ENCODE assay signal across 19 cellular contexts in genomic region chr3:161672478-161672877, GRCh38.
DNase-seq lines count a peak whose midpoint lies in the region; ATAC-seq and TF ChIP-seq lines count a peak whose summit lies in the region.
"Had no signal": no experiment of that assay in that cellular context is flagged by ENCODE, and none has a peak within 500 bp of the region (broad histone marks: within the 10 kb centered on the region; RNA-seq: fewer than 3 reads in every experiment).

No MANE protein-coding gene starts in this region.

- no peak overlapping the region for H4K8ac ChIP-seq in mesenchymal stem cell (ENCODE audit: low read length)

- no peak overlapping the region for H2BK15ac ChIP-seq in mesenchymal stem cell (ENCODE audit: low read depth, poor library complexity, severe bottlenecking)

- H3K4ac ChIP-seq in mesenchymal stem cell (ENCODE audit: low read depth in 1 of 2, low read length in 2 of 2): no peak overlapping the region

- H3K36me3 Mint-ChIP-seq in GM23338 (ENCODE audit: low read depth): peaks cover 20% of the 10 kb centered on the region
- H3K36me3 Mint-ChIP-seq in activated T-cell treated with anti-CD3 and anti-CD28 coated beads, Interleukin-2, amount 50 U/mL, for 4 hours (ENCODE audit: insufficient read depth): no peaks in the 10 kb centered on the region

- H3K23ac ChIP-seq in mesenchymal stem cell (ENCODE audit: low read length in 2 of 2): no peak overlapping the region

- H3K36me3 ChIP-seq in GM23338 (ENCODE audit: insufficient read depth): no peaks in the 10 kb centered on the region
- H3K36me3 ChIP-seq in mesenchymal stem cell (ENCODE audit: control insufficient read depth in 1 of 2, insufficient read depth in 2 of 2, low read depth in 1 of 2, low read length in 2 of 2): no peaks in the 10 kb centered on the region
- H3K36me3 ChIP-seq in vagina: no peaks in the 10 kb centered on the region

- H3K4me1 ChIP-seq in GM23338 (ENCODE audit: insufficient read depth) (peaks cover 33% of the 10 kb centered on the region), mesenchymal stem cell (ENCODE audit: control insufficient read depth, insufficient read depth, low read depth, low read length) (no peaks in the 10 kb centered on the region), vagina (no peaks in the 10 kb centered on the region)
- H3K4me1 ChIP-seq: Caco-2 had no signal

- TF ChIP-seq POLR2A in vagina (IDR thresholded peaks at IDR 0.05): no peak

- no peak overlapping the region for H2AK5ac ChIP-seq in mesenchymal stem cell (ENCODE audit: low read length, severe bottlenecking)

- no peak overlapping the region for H2BK120ac ChIP-seq in mesenchymal stem cell (ENCODE audit: low read depth, low read length)

- no peaks in the 10 kb centered on the region for H3K9me2 ChIP-seq in GM23338 (ENCODE audit: insufficient read depth)

- H3K27me3 Mint-ChIP-seq in GM23338 (ENCODE audit: insufficient read depth, low read depth, poor library complexity): peaks cover 2% of the 10 kb centered on the region
- H3K27me3 Mint-ChIP-seq in activated T-cell treated with anti-CD3 and anti-CD28 coated beads, Interleukin-2, amount 50 U/mL, for 4 hours (ENCODE audit: low read depth): no peaks in the 10 kb centered on the region
- H3K27me3 Mint-ChIP-seq: CD4-positive, alpha-beta T cell had no signal

- ATAC-seq in GM23338: no peak
- ATAC-seq in activated T-cell treated with anti-CD3 and anti-CD28 coated beads, Interleukin-2, amount 50 U/mL, for 4 hours: no peak

- peaks cover 13% of the 10 kb centered on the region for H3K9me3 Mint-ChIP-seq in GM23338
- H3K9me3 Mint-ChIP-seq in activated T-cell treated with anti-CD3 and anti-CD28 coated beads, Interleukin-2, amount 50 U/mL, for 4 hours: peaks cover 10% of the 10 kb centered on the region
- H3K9me3 Mint-ChIP-seq: CD4-positive, alpha-beta T cell had no signal

- 72% methylated on average over 4 of the region's 4 CpGs for whole genome bisulfite sequencing in mesenchymal stem cell

- POLR2A ChIA-PET in RWPE1 (lab: Yijun Ruan, JAX; ENCODE audit: low non-redundant PET): no interaction called here

- intact Hi-C loops in vagina (cut with DNase I): no loop called here

- no peak overlapping the region for H2BK12ac ChIP-seq in mesenchymal stem cell (ENCODE audit: low read length in 2 of 2)

- no peaks in the 10 kb centered on the region for H3K27me3 ChIP-seq in GM23338 (ENCODE audit: insufficient read depth)
- no peaks in the 10 kb centered on the region for H3K27me3 ChIP-seq in mesenchymal stem cell (ENCODE audit: control insufficient read depth in 1 of 2, insufficient read depth in 1 of 2, low read length in 2 of 2)
- H3K27me3 ChIP-seq in vagina: no peaks in the 10 kb centered on the region

- H3K27ac ChIP-seq in GM23338 (ENCODE audit: low read depth) (no peak overlapping the region), RWPE1 (peak overlapping the region; percentile 47), epithelial cell of prostate (no peak overlapping the region), mesenchymal stem cell (ENCODE audit: low read length, poor library complexity, severe bottlenecking) (no peak overlapping the region), vagina (no peak overlapping the region)
- H3K27ac ChIP-seq: KMS-11, SK-N-MC had no signal

- H2BK5ac ChIP-seq in mesenchymal stem cell (ENCODE audit: low read depth, low read length, poor library complexity, severe bottlenecking): no peak overlapping the region

- no peak overlapping the region for H3K27ac Mint-ChIP-seq in GM23338
- H3K27ac Mint-ChIP-seq: CD4-positive, alpha-beta T cell had no signal

- H4K20me1 ChIP-seq in GM23338 (replicated peaks; ENCODE audit: insufficient read depth): no peaks in the 10 kb centered on the region

- H3K14ac ChIP-seq in mesenchymal stem cell (ENCODE audit: low read length in 2 of 2): no peak overlapping the region

- CTCF ChIA-PET in RWPE1 (lab: Yijun Ruan, JAX): no interaction called here

- H3K9ac ChIP-seq in mesenchymal stem cell (ENCODE audit: low read length): no peak overlapping the region
- H3K9ac ChIP-seq: KMS-11 had no signal

- H3K9me3 ChIP-seq in mesenchymal stem cell (ENCODE audit: control insufficient read depth, low read length) (peaks cover 13% of the 10 kb centered on the region), vagina (no peaks in the 10 kb centered on the region)
- H3K9me3 ChIP-seq: Caco-2 had no signal

- peak overlapping the region; percentile 39 for H4K91ac ChIP-seq in mesenchymal stem cell (ENCODE audit: low read length)

- no peak for DNase-seq in GM23338 (ENCODE audit: low spot score)
- peak; percentile 13 for DNase-seq in RWPE1 (ENCODE audit: low spot score)
- DNase-seq in epithelial cell of prostate (ENCODE audit: low read depth, low spot score): peak; percentile 31
- DNase-seq in mesenchymal stem cell: no peak
- no peak for DNase-seq in activated T-cell treated with anti-CD3 and anti-CD28 coated beads, Interleukin-2, amount 50 U/mL, for 4 hours
- no peak for DNase-seq in NCI-H187 (lab: John Stamatoyannopoulos, UW)
- no peak for DNase-seq in vagina (ENCODE audit: extremely low spot score in 2 of 2)
- no peak for DNase-seq in stimulated activated CD8-positive, alpha-beta memory T cell treated with anti-CD3 and anti-CD28 coated beads, Interleukin-4, amount 100 ng/mL, for 48 hours
- DNase-seq: Caco-2; CD4-positive, alpha-beta T cell; GDM1; HCEC 1CT; NCI-H1417; NCI-H187 treated with DMSO at 0.1 percent for 48 hours; NCI-H2227 treated with DMSO at 0.1 percent for 48 hours; NCI-H510A treated with DMSO at 0.1 percent for 48 hours; NCI-H82 had no signal

- peaks cover 30% of the 10 kb centered on the region for H3K4me1 Mint-ChIP-seq in GM23338
- H3K4me1 Mint-ChIP-seq in activated T-cell treated with anti-CD3 and anti-CD28 coated beads, Interleukin-2, amount 50 U/mL, for 4 hours (ENCODE audit: low read depth): no peaks in the 10 kb centered on the region

- no peak for TF ChIP-seq CTCF in GM23338 (conservative IDR thresholded peaks at IDR 0.05; ENCODE audit: low read depth in 2 of 2)
- TF ChIP-seq CTCF in RWPE1 (conservative IDR thresholded peaks at IDR 0.05; ENCODE audit: low read depth): no peak
- TF ChIP-seq CTCF in vagina (IDR thresholded peaks at IDR 0.05): no peak

- no peak overlapping the region for H3K18ac ChIP-seq in mesenchymal stem cell (ENCODE audit: low read depth in 1 of 2, low read length in 2 of 2)

- H3K79me2 ChIP-seq in GM23338 (replicated peaks; ENCODE audit: insufficient read depth): no peaks in the 10 kb centered on the region

- H3K4me2 ChIP-seq in GM23338: no peak overlapping the region
- no peak overlapping the region for H3K4me2 ChIP-seq in mesenchymal stem cell (ENCODE audit: low read length, poor library complexity, severe bottlenecking)
- H3K4me2 ChIP-seq: KMS-11 had no signal

- H2AFZ ChIP-seq in GM23338 (peak overlapping the region; percentile 6; the same call in 1 of the 2 replicates), mesenchymal stem cell (ENCODE audit: low read depth, low read length) (no peak overlapping the region)

- H3K4me3 Mint-ChIP-seq in GM23338: no peak overlapping the region
- no peak overlapping the region for H3K4me3 Mint-ChIP-seq in activated T-cell treated with anti-CD3 and anti-CD28 coated beads, Interleukin-2, amount 50 U/mL, for 4 hours
- H3K4me3 Mint-ChIP-seq: CD4-positive, alpha-beta T cell had no signal

- no peaks in the 10 kb centered on the region for H3F3A ChIP-seq in GM23338 (replicated peaks; ENCODE audit: low read depth)

- no peaks in the 10 kb centered on the region for H3K79me1 ChIP-seq in mesenchymal stem cell (replicated peaks; ENCODE audit: low read length, poor library complexity, severe bottlenecking)

- H3K4me3 ChIP-seq in GM23338 (no peak overlapping the region), mesenchymal stem cell (ENCODE audit: insufficient read depth in 1 of 2, low read depth in 1 of 2, low read length in 2 of 2) (no peak overlapping the region), vagina (no peak overlapping the region)
- H3K4me3 ChIP-seq: SK-N-MC had no signal

TF ChIP-seq in GM23338, 12 proteins besides CTCF, POLR2A, EP300 and RAD21 (continues in another document):
- no peak for TF ChIP-seq ZNF114 (CRISPR knock-in tag; IDR thresholded peaks at IDR 0.05)

Comparison
In these comparisons a context has a peak if more than half of its experiments do, and no peak if none do; other contexts are left out.
1. DNase-seq: peak in RWPE1 (single experiment) and epithelial cell of prostate (single experiment); none in GM23338 (single experiment), mesenchymal stem cell (single experiment), activated T-cell treated with anti-CD3 and anti-CD28 coated beads, Interleukin-2, amount 50 U/mL, for 4 hours (single experiment), NCI-H187 (0 of 2), vagina (0 of 2) and stimulated activated CD8-positive, alpha-beta memory T cell treated with anti-CD3 and anti-CD28 coated beads, Interleukin-4, amount 100 ng/mL, for 48 hours (single experiment).